In genomic region chr9:127730262-127730661, GRCh38 we compare ENCODE assay signal across 22 cellular contexts. TPM values are rescaled to one million over a fixed set of nuclear protein-coding genes. Genes with fewer than 3 reads are reported as not detected.
"Had no signal": no experiment of that assay in that cellular context is flagged by ENCODE, and none has a peak within 500 bp of the region (broad histone marks: within the 10 kb centered on the region; RNA-seq: fewer than 3 reads in every experiment).

No MANE protein-coding gene starts in this region.

- H3K36me3 Mint-ChIP-seq: immature natural killer cell, mesothelial cell of epicardium, natural killer cell had no signal

- H3K27me3 ChIP-seq: dorsolateral prefrontal cortex, gastrocnemius medialis, sigmoid colon had no signal

- DNase-seq: cortex of kidney; dorsolateral prefrontal cortex; effector CD8-positive, alpha-beta T cell; gastrocnemius medialis; immature natural killer cell; left cardiac atrium; left ventricle myocardium inferior; lower lobe of right lung; natural killer cell; sigmoid colon; stimulated activated CD4-positive, alpha-beta T cell treated with anti-CD3 and anti-CD28 coated beads, Interleukin-12 subunit alpha, Interleukin-12 subunit beta, amount 100 ng/mL, for 4 hours; stimulated activated naive CD4-positive, alpha-beta T cell treated with Interleukin-2 at 50 U/mL for 16 hours; trophoblast cell had no signal

- H3K4me3 Mint-ChIP-seq: immature natural killer cell, memory B cell, mesothelial cell of epicardium, natural killer cell had no signal

- H3K9me3 ChIP-seq: gastrocnemius medialis, left ventricle myocardium inferior, lower lobe of right lung, sigmoid colon had no signal

- H2AFZ ChIP-seq: parathyroid adenoma had no signal

- H3K9ac ChIP-seq: parathyroid adenoma had no signal

- H3K9me3 Mint-ChIP-seq: immature natural killer cell, memory B cell, mesothelial cell of epicardium, natural killer cell had no signal

- H3K27ac Mint-ChIP-seq: memory B cell, mesothelial cell of epicardium had no signal

- H3K27ac ChIP-seq: dorsolateral prefrontal cortex, gastrocnemius medialis, left ventricle myocardium inferior, lower lobe of right lung, parathyroid adenoma, sigmoid colon, skin epidermis had no signal

- H3K79me2 ChIP-seq: parathyroid adenoma had no signal

- H3K4me1 ChIP-seq: parathyroid adenoma had no signal

- FAIRE-seq: keratinocyte had no signal

- H3K27me3 Mint-ChIP-seq: memory B cell had no signal

- H3K4me3 ChIP-seq: dorsolateral prefrontal cortex, gastrocnemius medialis, left ventricle myocardium inferior, lower lobe of right lung, sigmoid colon, skin epidermis had no signal

RNA-seq across cellular contexts. Expression of gene TTC16, which starts 14.4 kb away (rescaled TPM):
- total RNA-seq: gastrocnemius medialis, myocyte, pulmonary artery endothelial cell, sigmoid colon, urinary bladder had no signal
- polyA plus RNA-seq: fibroblast of lung, keratinocyte, urinary bladder had no signal

RNA-seq across cellular contexts. Expression of gene CFAP157, which starts 23.5 kb away (rescaled TPM):
- total RNA-seq: gastrocnemius medialis, left cardiac atrium, left ventricle myocardium inferior, natural killer cell, pulmonary artery endothelial cell, sigmoid colon, urinary bladder had no signal
- polyA plus RNA-seq: fibroblast of lung, keratinocyte had no signal

RNA-seq across cellular contexts. Expression of gene SH2D3C, which starts 48.2 kb away (rescaled TPM):
- total RNA-seq: fibroblast of lung had no signal
